ENCODE assay signal across 9 cellular contexts in the genomic region with DNA sequence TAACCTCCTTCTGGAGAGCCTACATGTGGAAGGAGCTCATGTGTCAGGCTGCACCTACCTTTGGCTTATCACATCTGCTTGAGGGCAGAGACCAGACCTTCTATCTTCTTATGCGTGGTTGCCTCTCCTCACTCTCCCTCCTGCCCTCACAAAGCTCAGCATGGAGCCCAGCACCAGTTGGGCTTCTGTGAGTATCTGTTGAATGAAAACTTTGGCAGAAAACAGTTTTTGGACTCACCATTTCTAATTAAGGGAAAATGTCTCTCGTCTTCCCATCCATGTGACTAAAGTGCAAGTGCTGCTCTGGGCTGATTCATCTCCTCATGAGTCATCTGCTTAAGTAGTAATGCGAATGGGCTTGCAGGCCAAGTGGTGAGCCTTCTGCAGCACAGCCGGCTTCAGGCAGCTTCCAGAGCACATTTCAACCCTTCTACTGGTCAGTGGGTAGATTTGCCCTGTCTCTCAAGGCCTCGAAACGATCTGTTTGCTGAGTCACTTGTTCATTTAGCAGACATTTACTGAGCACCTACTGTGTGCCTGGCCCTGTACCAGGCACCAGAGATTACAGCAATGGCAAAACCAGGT.
DNase-seq lines count a peak whose midpoint lies in the region; ATAC-seq and TF ChIP-seq lines count a peak whose summit lies in the region.
"Had no signal": no experiment of that assay in that cellular context is flagged by ENCODE, and none has a peak within 500 bp of the region (broad histone marks: within the 10 kb centered on the region; RNA-seq: fewer than 3 reads in every experiment).

No MANE protein-coding gene starts in this region.

- H3K27ac ChIP-seq in skin epidermis, result peak overlapping the region in 18 of 21 experiments; percentile 29 to 85 (median 66)
- H3K27ac ChIP-seq: KMS-11 had no signal

- no peak overlapping the region for H3K4me3 ChIP-seq in fibroblast of mammary gland (ENCODE audit: control insufficient read depth, low read depth, low read length)
- no peak overlapping the region for H3K4me3 ChIP-seq in skin epidermis

- TF ChIP-seq CTCF in fibroblast of mammary gland (conservative IDR thresholded peaks at IDR 0.05; ENCODE audit: control insufficient read depth, insufficient read depth, low read depth, low read length), result no peak

- peak; percentile 4 for DNase-seq in NCI-H2196 (lab: John Stamatoyannopoulos, UW; ENCODE audit: unreplicated experiment)
- DNase-seq in NCI-H2196 treated with DMSO at 0.1 percent for 48 hours (lab: John Stamatoyannopoulos, UW; ENCODE audit: unreplicated experiment), result no peak
- DNase-seq in OCI-M1 (lab: John Stamatoyannopoulos, UW), result peak; percentile 65
- DNase-seq in fibroblast of mammary gland (ENCODE audit: low read depth), result peak; percentile 98
- no peak for DNase-seq in left lobe of liver (ENCODE audit: low spot score)
- DNase-seq in activated CD4-positive, alpha-beta T cell treated with anti-CD3 and anti-CD28 coated beads, Interleukin-2, amount 50 U/mL, for 1 hour, result no peak
- DNase-seq in NCI-H187 (lab: John Stamatoyannopoulos, UW), result no peak

- ATAC-seq in left lobe of liver, result no peak

Comparison
In these comparisons a context has a peak if more than half of its experiments do, and no peak if none do; other contexts are left out.
1. DNase-seq: peak in NCI-H2196 (single experiment), OCI-M1 (single experiment) and fibroblast of mammary gland (single experiment); none in NCI-H2196 treated with DMSO at 0.1 percent for 48 hours (single experiment), left lobe of liver (single experiment), activated CD4-positive, alpha-beta T cell treated with anti-CD3 and anti-CD28 coated beads, Interleukin-2, amount 50 U/mL, for 1 hour (single experiment) and NCI-H187 (0 of 2).